Comparison of ENCODE assay signal across 31 cellular contexts in genomic region chr20:2374346-2375125, GRCh38. TPM values are rescaled to one million over a fixed set of nuclear protein-coding genes. Genes with fewer than 3 reads are reported as not detected.
"Had no signal": no experiment of that assay in that cellular context is flagged by ENCODE, and none has a peak within 500 bp of the region (broad histone marks: within the 10 kb centered on the region; RNA-seq: fewer than 3 reads in every experiment).

No MANE protein-coding gene starts in this region.

- H3K27ac ChIP-seq: heart right ventricle, hepatocyte, lower lobe of right lung, parathyroid adenoma, psoas muscle, right lobe of liver, stomach, testis, thyroid gland, transverse colon, upper lobe of right lung had no signal

- DNase-seq: heart right ventricle; kidney glomerular epithelial cell; left cardiac atrium; lower lobe of right lung; mammary epithelial cell; mesenchymal stem cell; naive thymus-derived CD8-positive, alpha-beta T cell; nucleus accumbens; psoas muscle; right lobe of liver; stimulated activated CD4-positive, alpha-beta T cell treated with anti-CD3 and anti-CD28 coated beads, Interleukin-12 subunit alpha, Interleukin-12 subunit beta, amount 100 ng/mL, for 4 hours; stimulated activated CD4-positive, alpha-beta T cell treated with anti-CD3 and anti-CD28 coated beads, Interleukin-15, amount 100 ng/mL, for 24 hours; stimulated activated CD4-positive, alpha-beta T cell treated with anti-CD3 and anti-CD28 coated beads, Interleukin-2, amount 100 ng/mL, for 24 hours; stimulated activated CD4-positive, alpha-beta T cell treated with anti-CD3 and anti-CD28 coated beads, Interleukin-4, amount 100 ng/mL, for 1 hour; stimulated activated naive B cell treated with anti-CD40 and anti-IgM and Interleukin-4, amounts not matched to agents 10 μg/mL and 1 μg/mL and 100 μg/mL, for 72 hours; stimulated activated naive CD8-positive, alpha-beta T cell treated with anti-CD3 and anti-CD28 coated beads, Interleukin-15, Interleukin-2, amounts not matched to agents 100 U/mL and 50 U/mL, for 24 hours; stomach; testis; thyroid gland; transverse colon; upper lobe of right lung had no signal

- H3K4me2 ChIP-seq: hepatocyte had no signal

- ATAC-seq: heart right ventricle; left cardiac atrium; left lobe of liver; lower lobe of right lung; naive thymus-derived CD8-positive, alpha-beta T cell; psoas muscle; stimulated activated naive B cell treated with anti-CD40 and anti-IgM and Interleukin-4, amounts not matched to agents 10 μg/mL and 1 μg/mL and 100 μg/mL, for 72 hours; stimulated activated naive CD8-positive, alpha-beta T cell treated with anti-CD3 and anti-CD28 coated beads, Interleukin-15, Interleukin-2, amounts not matched to agents 100 U/mL and 50 U/mL, for 24 hours; upper lobe of right lung had no signal

- H3K4me3 ChIP-seq: heart right ventricle, hepatocyte, lower lobe of right lung, psoas muscle, right lobe of liver, stomach, testis, thyroid gland, transverse colon, upper lobe of right lung had no signal

- H3K79me2 ChIP-seq: hepatocyte, parathyroid adenoma had no signal

- H3K27me3 ChIP-seq: right lobe of liver, testis, thyroid gland had no signal

- H3K4me1 ChIP-seq: heart right ventricle, lower lobe of right lung, parathyroid adenoma, psoas muscle, right lobe of liver, stomach, testis, thyroid gland, transverse colon, upper lobe of right lung had no signal

- H3K9me3 ChIP-seq: heart right ventricle, lower lobe of right lung, psoas muscle, right lobe of liver, stomach, testis, thyroid gland, transverse colon, upper lobe of right lung had no signal

- H3K9ac ChIP-seq: parathyroid adenoma had no signal

- H3K36me3 ChIP-seq: heart right ventricle, lower lobe of right lung, right lobe of liver, stomach, thyroid gland, transverse colon, upper lobe of right lung had no signal

- H2AFZ ChIP-seq: hepatocyte, parathyroid adenoma had no signal

RNA-seq across cellular contexts. Expression of gene TGM6, which starts 6.2 kb away (rescaled TPM):
- total RNA-seq: heart right ventricle; hepatocyte; left cardiac atrium; left lobe of liver; liver; lower lobe of right lung; mammary epithelial cell; mucosa of gallbladder; naive thymus-derived CD8-positive, alpha-beta T cell; neural crest cell; osteocyte; posterior vena cava; psoas muscle; right lobe of liver; skeletal muscle tissue; stomach; testis; thyroid gland; upper lobe of right lung had no signal
- polyA plus RNA-seq: heart right ventricle; hepatocyte; keratinocyte; liver; mammary epithelial cell; naive thymus-derived CD8-positive, alpha-beta T cell; psoas muscle; stomach had no signal
